Comparison of ENCODE assay signal across 8 cellular contexts in genomic region chr20:53001502-53002301, GRCh38. TPM values are rescaled to one million over a fixed set of nuclear protein-coding genes. Genes with fewer than 3 reads are reported as not detected.
DNase-seq lines count a peak whose midpoint lies in the region; ATAC-seq and TF ChIP-seq lines count a peak whose summit lies in the region.

No MANE protein-coding gene starts in this region.

- TF ChIP-seq CTCF in transverse colon (IDR thresholded peaks at IDR 0.05) (no peak), upper lobe of left lung (IDR thresholded peaks at IDR 0.05) (no peak), osteocyte (IDR thresholded peaks at IDR 0.05) (no peak)

- no peaks in the 10 kb centered on the region for H3K36me3 ChIP-seq in transverse colon
- H3K36me3 ChIP-seq in upper lobe of left lung, result no peaks in the 10 kb centered on the region

- peak; percentile 30 for DNase-seq in stimulated activated CD4-positive, alpha-beta T cell treated with anti-CD3 and anti-CD28 coated beads, Interleukin-15, amount 100 ng/mL, for 24 hours
- no peak for DNase-seq in stimulated activated CD4-positive, alpha-beta T cell treated with anti-CD3 and anti-CD28 coated beads, Interleukin-2, amount 100 ng/mL, for 24 hours
- no peak for DNase-seq in activated naive CD4-positive, alpha-beta T cell treated with anti-CD3 and anti-CD28 coated beads, Interleukin-2, amount 50 U/mL, for 72 hours (ENCODE audit: low spot score in 2 of 2)
- DNase-seq in transverse colon (no peak), upper lobe of left lung (no peak), osteocyte (ENCODE audit: extremely low spot score, unreplicated experiment) (no peak), globus pallidus (ENCODE audit: low spot score) (no peak)

- H3K4me1 ChIP-seq in transverse colon (no peaks in the 10 kb centered on the region), upper lobe of left lung (peaks cover 0 to 3% (median 0%) of the 10 kb centered on the region in 4 donors)

- H3K4me3 ChIP-seq in transverse colon (no peak overlapping the region), upper lobe of left lung (no peak overlapping the region)

- in situ Hi-C loops in transverse colon (cut with MboI; ENCODE audit: low pct_ligation_motif_present in 1 of 4, low pct_unique_long_range_greater_than_20kb in 1 of 4, low sequenced_read_pairs in 3 of 4), result no loop called here

- TF ChIP-seq EP300 in transverse colon (IDR thresholded peaks at IDR 0.05; ENCODE audit: low read depth) (no peak), upper lobe of left lung (IDR thresholded peaks at IDR 0.05) (no peak)

- peaks cover 5 to 68% of the 10 kb centered on the region in 2 donors for H3K36me3 Mint-ChIP-seq in activated naive CD4-positive, alpha-beta T cell treated with anti-CD3 and anti-CD28 coated beads, Interleukin-2, amount 50 U/mL, for 72 hours
- H3K36me3 Mint-ChIP-seq in osteocyte (ENCODE audit: unreplicated experiment), result no peaks in the 10 kb centered on the region

- H3K27ac ChIP-seq in transverse colon (peak overlapping the region; percentile 9 to 55 (median 24)), upper lobe of left lung (no peak overlapping the region)

- H3K27me3 ChIP-seq in transverse colon (no peaks in the 10 kb centered on the region), upper lobe of left lung (no peaks in the 10 kb centered on the region)

- intact Hi-C loops in transverse colon (cut with DNase I; ENCODE audit: low total_unique reads), result no loop called here

- H3K4me1 Mint-ChIP-seq in osteocyte (ENCODE audit: unreplicated experiment), result no peaks in the 10 kb centered on the region

- no peak overlapping the region for H3K4me3 Mint-ChIP-seq in osteocyte (ENCODE audit: unreplicated experiment)

- 50 to 53% methylated on average over 8 to 9 of the region's 9 CpGs for WGBS in transverse colon (ENCODE audit: low coverage in 1 of 2), 2 donors
- 39 to 40% methylated on average over 9 of the region's 9 CpGs for WGBS in upper lobe of left lung, 2 donors

- H3K9me3 ChIP-seq in transverse colon (no peaks in the 10 kb centered on the region), upper lobe of left lung (no peaks in the 10 kb centered on the region)

- no peaks in the 10 kb centered on the region for H3K27me3 Mint-ChIP-seq in osteocyte (ENCODE audit: unreplicated experiment)

- H3K27ac Mint-ChIP-seq in activated naive CD4-positive, alpha-beta T cell treated with anti-CD3 and anti-CD28 coated beads, Interleukin-2, amount 50 U/mL, for 72 hours, result peak overlapping the region; percentile 97 to 98
- no peak overlapping the region for H3K27ac Mint-ChIP-seq in osteocyte (ENCODE audit: unreplicated experiment)

- peak; percentile 78 for ATAC-seq in HG03095 (IDR thresholded peaks at IDR 0.05; ENCODE audit: unreplicated experiment)
- peak; percentile 68 to 77 for ATAC-seq in activated naive CD4-positive, alpha-beta T cell treated with anti-CD3 and anti-CD28 coated beads, Interleukin-2, amount 50 U/mL, for 72 hours
- no peak for ATAC-seq in upper lobe of left lung (ENCODE audit: low FRiP score in 2 of 2)

- TF ChIP-seq POLR2A in transverse colon (IDR thresholded peaks at IDR 0.05), result no peak
- TF ChIP-seq POLR2A in upper lobe of left lung (IDR thresholded peaks at IDR 0.05), result no peak

- H3K9me3 Mint-ChIP-seq in activated naive CD4-positive, alpha-beta T cell treated with anti-CD3 and anti-CD28 coated beads, Interleukin-2, amount 50 U/mL, for 72 hours, result no peaks in the 10 kb centered on the region
- H3K9me3 Mint-ChIP-seq in osteocyte (ENCODE audit: unreplicated experiment), result no peaks in the 10 kb centered on the region

RNA-seq across cellular contexts. Expression of gene TSHZ2, which starts 29.5 kb away (rescaled TPM):
- 10 to 100 TPM; 31.4 to 91.0 TPM for total RNA-seq in activated naive CD4-positive, alpha-beta T cell treated with anti-CD3 and anti-CD28 coated beads, Interleukin-2, amount 50 U/mL, for 72 hours
- total RNA-seq in transverse colon (10 to 100 TPM in 1 of 4 donors, 1 to 10 TPM in 3; 1.9 to 12.9 (median 5.0) TPM), upper lobe of left lung (10 to 100 TPM in 1 of 6 donors, 1 to 10 TPM in 5; 1.8 to 10.0 (median 3.2) TPM), osteocyte (not detected in 2 replicates)

Comparison
In these comparisons a context has a peak if more than half of its experiments do, and no peak if none do; other contexts are left out.
1. ATAC-seq: peak in HG03095 (single experiment) and activated naive CD4-positive, alpha-beta T cell treated with anti-CD3 and anti-CD28 coated beads, Interleukin-2, amount 50 U/mL, for 72 hours (2 of 2); none in upper lobe of left lung (0 of 2).
2. H3K27ac ChIP-seq: peak in transverse colon (4 of 4); none in upper lobe of left lung (0 of 4).